Comparison of ENCODE assay signal across 10 cellular contexts in genomic region chr10:22314852-22315251, GRCh38. TPM values are rescaled to one million over a fixed set of nuclear protein-coding genes. Genes with fewer than 3 reads are reported as not detected.
DNase-seq lines count a peak whose midpoint lies in the region; ATAC-seq, FAIRE-seq and TF ChIP-seq lines count a peak whose summit lies in the region.
"Had no signal": no experiment of that assay in that cellular context is flagged by ENCODE, and none has a peak within 500 bp of the region (broad histone marks: within the 10 kb centered on the region; RNA-seq: fewer than 3 reads in every experiment).

No MANE protein-coding gene starts in this region.

- H3K27me3 Mint-ChIP-seq in activated T-helper 1 cell treated with anti-CD3 and anti-CD28 coated beads, Interleukin-12 subunit alpha, Interleukin-12 subunit beta, Interleukin-2, Interleukin-4 antibody, amounts not matched to agents 30 ng/mL and 10 ng/mL and 1 ng/mL, durations not matched to agents 14 hours and 24 hours and 36 hours (ENCODE audit: insufficient read depth): no peaks in the 10 kb centered on the region
- peaks cover 5 to 13% of the 10 kb centered on the region in 2 donors for H3K27me3 Mint-ChIP-seq in natural killer cell treated with Interleukin-12 subunit alpha and Interleukin-12 subunit beta and Interleukin-15 and Interleukin-18, amount 100 ng/mL, for 72 hours

- CTCF ChIA-PET in HEK293 (lab: Yijun Ruan, JAX): no interaction called here

- H3K4me3 ChIP-seq in HEK293 (ENCODE audit: low read depth, low read length): no peak overlapping the region
- H3K4me3 ChIP-seq in kidney (ENCODE audit: low read length in 2 of 2): no peak overlapping the region

- no peak for FAIRE-seq in kidney (lab: Jason Lieb, UNC)

- peaks cover 51% of the 10 kb centered on the region for H3K4me1 Mint-ChIP-seq in activated T-helper 1 cell treated with anti-CD3 and anti-CD28 coated beads, Interleukin-12 subunit alpha, Interleukin-12 subunit beta, Interleukin-2, Interleukin-4 antibody, amounts not matched to agents 30 ng/mL and 10 ng/mL and 1 ng/mL, durations not matched to agents 14 hours and 24 hours and 36 hours (ENCODE audit: low read depth)
- H3K4me1 Mint-ChIP-seq in natural killer cell treated with Interleukin-12 subunit alpha and Interleukin-12 subunit beta and Interleukin-15 and Interleukin-18, amount 100 ng/mL, for 72 hours (ENCODE audit: low read depth in 2 of 2): peaks cover 8 to 33% of the 10 kb centered on the region in 2 donors

- H3K9me3 ChIP-seq in HEK293 (ENCODE audit: control insufficient read depth, insufficient read depth, low read depth, low read length) (no peaks in the 10 kb centered on the region), kidney (ENCODE audit: control insufficient read depth in 1 of 2, low read length in 2 of 2) (no peaks in the 10 kb centered on the region)

- no peak overlapping the region for H3K9ac ChIP-seq in kidney (ENCODE audit: low read length in 2 of 2)

- POLR2A ChIA-PET in HEK293 (lab: Yijun Ruan, JAX): interaction anchor here (0.5 to 4.5 kb wide), 4 partner anchors 26 to 312 kb away, joined by 4 to 37 read pairs (median 17); partner anchors contain the start of gene DNAJC1

- H3K36me3 Mint-ChIP-seq in activated T-helper 1 cell treated with anti-CD3 and anti-CD28 coated beads, Interleukin-12 subunit alpha, Interleukin-12 subunit beta, Interleukin-2, Interleukin-4 antibody, amounts not matched to agents 30 ng/mL and 10 ng/mL and 1 ng/mL, durations not matched to agents 14 hours and 24 hours and 36 hours (ENCODE audit: low read depth): peaks cover 14% of the 10 kb centered on the region
- H3K36me3 Mint-ChIP-seq in natural killer cell treated with Interleukin-12 subunit alpha and Interleukin-12 subunit beta and Interleukin-15 and Interleukin-18, amount 100 ng/mL, for 72 hours: peaks cover under 1% of the 10 kb centered on the region

- H3K36me3 ChIP-seq in HEK293 (ENCODE audit: control insufficient read depth in 2 of 2, insufficient read depth in 1 of 2, low read length in 2 of 2): no peaks in the 10 kb centered on the region
- no peaks in the 10 kb centered on the region for H3K36me3 ChIP-seq in kidney (ENCODE audit: control insufficient read depth in 1 of 2, insufficient read depth in 2 of 2, low read length in 2 of 2)

- intact Hi-C loops in activated T-helper 1 cell treated with anti-CD3 and anti-CD28 coated beads, Interleukin-12 subunit alpha, Interleukin-12 subunit beta, Interleukin-2, Interleukin-4 antibody, amounts not matched to agents 30 ng/mL and 10 ng/mL and 1 ng/mL, durations not matched to agents 14 hours and 24 hours and 36 hours (cut with micrococcal nuclease): loop anchor here (1.0 to 5.0 kb wide), 3 partner anchors 61 to 818 kb away; no protein-coding TSS in a partner anchor
- intact Hi-C loops in kidney (cut with DNase I): no loop called here

- peak; percentile 26 for DNase-seq in DMS53 (lab: John Stamatoyannopoulos, UW)
- DNase-seq in DMS53 treated with DMSO at 0.1 percent for 48 hours (lab: John Stamatoyannopoulos, UW; ENCODE audit: unreplicated experiment): no peak
- no peak for DNase-seq in activated T-helper 1 cell treated with anti-CD3 and anti-CD28 coated beads, Interleukin-12 subunit alpha, Interleukin-12 subunit beta, Interleukin-2, Interleukin-4 antibody, amounts not matched to agents 30 ng/mL and 10 ng/mL and 1 ng/mL, durations not matched to agents 14 hours and 24 hours and 36 hours (ENCODE audit: low spot score)
- DNase-seq in natural killer cell treated with Interleukin-12 subunit alpha and Interleukin-12 subunit beta and Interleukin-15 and Interleukin-18, amount 100 ng/mL, for 72 hours (ENCODE audit: low spot score): no peak
- DNase-seq in kidney: no peak
- DNase-seq in COLO829 (ENCODE audit: low spot score): no peak
- DNase-seq: 8988T had no signal

- H3K27ac Mint-ChIP-seq in activated T-helper 1 cell treated with anti-CD3 and anti-CD28 coated beads, Interleukin-12 subunit alpha, Interleukin-12 subunit beta, Interleukin-2, Interleukin-4 antibody, amounts not matched to agents 30 ng/mL and 10 ng/mL and 1 ng/mL, durations not matched to agents 14 hours and 24 hours and 36 hours: peak overlapping the region; percentile 100
- peak overlapping the region in 1 of 2 donors; percentile 78 for H3K27ac Mint-ChIP-seq in natural killer cell treated with Interleukin-12 subunit alpha and Interleukin-12 subunit beta and Interleukin-15 and Interleukin-18, amount 100 ng/mL, for 72 hours

- H3K9me3 Mint-ChIP-seq in activated T-helper 1 cell treated with anti-CD3 and anti-CD28 coated beads, Interleukin-12 subunit alpha, Interleukin-12 subunit beta, Interleukin-2, Interleukin-4 antibody, amounts not matched to agents 30 ng/mL and 10 ng/mL and 1 ng/mL, durations not matched to agents 14 hours and 24 hours and 36 hours: no peaks in the 10 kb centered on the region
- no peaks in the 10 kb centered on the region for H3K9me3 Mint-ChIP-seq in natural killer cell treated with Interleukin-12 subunit alpha and Interleukin-12 subunit beta and Interleukin-15 and Interleukin-18, amount 100 ng/mL, for 72 hours
- H3K9me3 Mint-ChIP-seq: activated naive CD4-positive, alpha-beta T cell treated with anti-CD3 and anti-CD28 coated beads, Interleukin-2, amount 50 U/mL, for 72 hours had no signal

- peaks cover 14% of the 10 kb centered on the region; the same call in 1 of the 2 replicates for H3K4me1 ChIP-seq in HEK293 (ENCODE audit: control insufficient read depth, insufficient read depth, low read length)
- peaks cover 4 to 7% of the 10 kb centered on the region in 2 donors for H3K4me1 ChIP-seq in kidney (ENCODE audit: control insufficient read depth in 1 of 2, insufficient read depth in 1 of 2, low read depth in 1 of 2, low read length in 2 of 2)

- H3K27ac ChIP-seq in HEK293 (ENCODE audit: extremely low read depth, low read depth, low read length) (no peak overlapping the region), kidney (ENCODE audit: low read depth in 2 of 2, low read length in 2 of 2) (no peak overlapping the region)

- TF ChIP-seq CTCF in HEK293 (tag by site-specific recombination; IDR thresholded peaks at IDR 0.05) (no peak), kidney (IDR thresholded peaks at IDR 0.05; ENCODE audit: borderline replicate concordance, extremely low read depth, insufficient read depth) (no peak)

- no peak for ATAC-seq in natural killer cell treated with Interleukin-12 subunit alpha and Interleukin-12 subunit beta and Interleukin-15 and Interleukin-18, amount 100 ng/mL, for 72 hours
- ATAC-seq in GM19452 (IDR thresholded peaks at IDR 0.05; ENCODE audit: unreplicated experiment): no peak
- ATAC-seq: activated naive CD4-positive, alpha-beta T cell treated with anti-CD3 and anti-CD28 coated beads, Interleukin-2, amount 50 U/mL, for 72 hours had no signal

- H3K4me3 Mint-ChIP-seq in activated T-helper 1 cell treated with anti-CD3 and anti-CD28 coated beads, Interleukin-12 subunit alpha, Interleukin-12 subunit beta, Interleukin-2, Interleukin-4 antibody, amounts not matched to agents 30 ng/mL and 10 ng/mL and 1 ng/mL, durations not matched to agents 14 hours and 24 hours and 36 hours: peak overlapping the region; percentile 98
- peak overlapping the region; percentile 88 for H3K4me3 Mint-ChIP-seq in natural killer cell treated with Interleukin-12 subunit alpha and Interleukin-12 subunit beta and Interleukin-15 and Interleukin-18, amount 100 ng/mL, for 72 hours

TF ChIP-seq in HEK293, 187 proteins besides CTCF, POLR2A, EP300 and RAD21 (continues in another document):
- TF ChIP-seq ZNF37A (tag by site-specific recombination; IDR thresholded peaks at IDR 0.05) (no peak), ZNF677 (tag by site-specific recombination; IDR thresholded peaks at IDR 0.05) (no peak), IKZF3 (tag by site-specific recombination; IDR thresholded peaks at IDR 0.05) (0 out of 2 replicates have a peak, but pooled peaks have one; percentile 33), FEZF1 (tag by site-specific recombination; IDR thresholded peaks at IDR 0.05) (0 out of 2 replicates have a peak, but pooled peaks have one; percentile 26), ZNF18 (tag by site-specific recombination; IDR thresholded peaks at IDR 0.05) (0 out of 2 replicates have a peak, but pooled peaks have one; percentile 30), OSR2 (tag by site-specific recombination; IDR thresholded peaks at IDR 0.05) (peak; percentile 76)

RNA-seq across cellular contexts. Expression of gene COMMD3, which starts 1.3 kb away (rescaled TPM):
- 78.7 and 84.4 TPM in 2 replicates for total RNA-seq in activated T-helper 1 cell treated with anti-CD3 and anti-CD28 coated beads, Interleukin-12 subunit alpha, Interleukin-12 subunit beta, Interleukin-2, Interleukin-4 antibody, amounts not matched to agents 30 ng/mL and 10 ng/mL and 1 ng/mL, durations not matched to agents 14 hours and 24 hours and 36 hours
- 10 to 100 TPM; 50.1 to 55.8 TPM for total RNA-seq in natural killer cell treated with Interleukin-12 subunit alpha and Interleukin-12 subunit beta and Interleukin-15 and Interleukin-18, amount 100 ng/mL, for 72 hours
- 46.2 TPM for total RNA-seq in kidney
- 72.8 TPM for polyA plus RNA-seq in kidney (ENCODE audit: insufficient read depth, low read depth, low replicate concordance)

RNA-seq across cellular contexts. Expression of gene BMI1, which starts 6.0 kb away (rescaled TPM):
- 59.3 and 66.5 TPM in 2 replicates for total RNA-seq in activated T-helper 1 cell treated with anti-CD3 and anti-CD28 coated beads, Interleukin-12 subunit alpha, Interleukin-12 subunit beta, Interleukin-2, Interleukin-4 antibody, amounts not matched to agents 30 ng/mL and 10 ng/mL and 1 ng/mL, durations not matched to agents 14 hours and 24 hours and 36 hours
- 10 to 100 TPM; 38.2 to 44.9 TPM for total RNA-seq in natural killer cell treated with Interleukin-12 subunit alpha and Interleukin-12 subunit beta and Interleukin-15 and Interleukin-18, amount 100 ng/mL, for 72 hours
- total RNA-seq in kidney: 49.0 TPM
- 18.7 TPM for polyA plus RNA-seq in kidney (ENCODE audit: insufficient read depth, low read depth, low replicate concordance)

RNA-seq across cellular contexts. Expression of gene SPAG6, which starts 30.4 kb away (rescaled TPM):
- total RNA-seq in activated T-helper 1 cell treated with anti-CD3 and anti-CD28 coated beads, Interleukin-12 subunit alpha, Interleukin-12 subunit beta, Interleukin-2, Interleukin-4 antibody, amounts not matched to agents 30 ng/mL and 10 ng/mL and 1 ng/mL, durations not matched to agents 14 hours and 24 hours and 36 hours: 0.18 TPM in 1 of 2 replicates, not detected in the other
- under 1 TPM; 0.28 to 0.29 TPM for total RNA-seq in natural killer cell treated with Interleukin-12 subunit alpha and Interleukin-12 subunit beta and Interleukin-15 and Interleukin-18, amount 100 ng/mL, for 72 hours
- 8.4 TPM for total RNA-seq in kidney
- polyA plus RNA-seq in kidney (ENCODE audit: insufficient read depth, low read depth, low replicate concordance): 0.30 TPM
